Comparison of ENCODE assay signal across 16 cellular contexts in genomic region chr4:1490011-1490905, GRCh38.
DNase-seq lines count a peak whose midpoint lies in the region; ATAC-seq and TF ChIP-seq lines count a peak whose summit lies in the region.
"Had no signal": no experiment of that assay in that cellular context is flagged by ENCODE, and none has a peak within 500 bp of the region (broad histone marks: within the 10 kb centered on the region; RNA-seq: fewer than 3 reads in every experiment).

No MANE protein-coding gene starts in this region.

- ATAC-seq in left cardiac atrium (no peak), left lung (no peak), sciatic nerve (no peak), HG03097 (IDR thresholded peaks at IDR 0.05; ENCODE audit: low FRiP score, unreplicated experiment) (no peak), GM23338 (no peak)

- H3K27ac Mint-ChIP-seq in GM23338, result no peak overlapping the region

- H3K4me3 Mint-ChIP-seq in GM23338, result no peak overlapping the region

- H3K4me1 Mint-ChIP-seq in GM23338, result no peaks in the 10 kb centered on the region

- no peaks in the 10 kb centered on the region for H3F3A ChIP-seq in GM23338 (replicated peaks; ENCODE audit: low read depth)

- H3K9me2 ChIP-seq in GM23338 (ENCODE audit: insufficient read depth), result no peaks in the 10 kb centered on the region

- H4K20me1 ChIP-seq in GM23338 (replicated peaks; ENCODE audit: insufficient read depth), result no peaks in the 10 kb centered on the region

- peaks cover 7% of the 10 kb centered on the region; the same call in 2 of the 3 replicates for H3K36me3 Mint-ChIP-seq in GM23338 (ENCODE audit: low read depth)

- H3K27me3 ChIP-seq in left lung (peaks cover 0 to 78% of the 10 kb centered on the region in 2 donors), GM23338 (ENCODE audit: insufficient read depth) (no peaks in the 10 kb centered on the region)
- H3K27me3 ChIP-seq: BLaER1 had no signal

- peaks cover 0 to 23% of the 10 kb centered on the region in 2 donors for H3K9me3 ChIP-seq in left lung

- no peak overlapping the region for H3K4me2 ChIP-seq in GM23338
- H3K4me2 ChIP-seq: PC-9 had no signal

- peaks cover 5% of the 10 kb centered on the region for H3K27me3 Mint-ChIP-seq in GM23338 (ENCODE audit: insufficient read depth, low read depth, poor library complexity)

- no peak overlapping the region for H3K4me3 ChIP-seq in left lung
- no peak overlapping the region for H3K4me3 ChIP-seq in GM23338
- H3K4me3 ChIP-seq: BLaER1, PC-9, SK-N-MC had no signal

- H3K9me3 Mint-ChIP-seq in GM23338, result peaks cover 23% of the 10 kb centered on the region

- no peak overlapping the region for H3K27ac ChIP-seq in left lung
- no peak overlapping the region for H3K27ac ChIP-seq in GM23338 (ENCODE audit: low read depth)
- H3K27ac ChIP-seq: PC-9, SK-N-MC had no signal

- TF ChIP-seq CTCF in left lung (IDR thresholded peaks at IDR 0.05), result no peak
- TF ChIP-seq CTCF in GM23338 (conservative IDR thresholded peaks at IDR 0.05; ENCODE audit: low read depth in 2 of 2), result no peak

- peak; percentile 43 for DNase-seq in cardiac septum (ENCODE audit: low spot score)
- no peak for DNase-seq in left cardiac atrium
- peak; percentile 36 for DNase-seq in SK-N-DZ (ENCODE audit: low spot score)
- DNase-seq in left lung, result peak; percentile 20 to 70
- DNase-seq in sciatic nerve (ENCODE audit: low spot score), result peak; percentile 49
- no peak for DNase-seq in NCI-H1694 (lab: John Stamatoyannopoulos, UW)
- DNase-seq in GM23338 (ENCODE audit: low spot score), result no peak
- DNase-seq: KBM-7, NCI-H1092, NCI-H2107, NCI-H446, NCI-H748 treated with DMSO at 0.1 percent for 48 hours, PC-9 had no signal

- no peaks in the 10 kb centered on the region for H3K4me1 ChIP-seq in left lung
- H3K4me1 ChIP-seq in GM23338 (ENCODE audit: insufficient read depth), result no peaks in the 10 kb centered on the region

- H3K36me3 ChIP-seq in left lung (no peaks in the 10 kb centered on the region), GM23338 (ENCODE audit: insufficient read depth) (no peaks in the 10 kb centered on the region)
- H3K36me3 ChIP-seq: BLaER1 had no signal

- no peak overlapping the region for H2AFZ ChIP-seq in GM23338
- H2AFZ ChIP-seq: PC-9 had no signal

- H3K79me2 ChIP-seq in GM23338 (replicated peaks; ENCODE audit: insufficient read depth), result no peaks in the 10 kb centered on the region

- intact Hi-C loops in cardiac septum (cut with DNase I) (no loop called here), left cardiac atrium (cut with DNase I) (no loop called here), left lung (cut with DNase I) (no loop called here), sciatic nerve (cut with DNase I) (no loop called here)

TF ChIP-seq in GM23338, 12 proteins besides CTCF, POLR2A, EP300 and RAD21:
- TF ChIP-seq ZNF462 (CRISPR knock-in tag; IDR thresholded peaks at IDR 0.05) (no peak), POLR2AphosphoS5 (IDR thresholded peaks at IDR 0.05; ENCODE audit: low read depth) (no peak), ETS1 (IDR thresholded peaks at IDR 0.05) (no peak), JUNB (IDR thresholded peaks at IDR 0.05; ENCODE audit: unreplicated experiment) (no peak), CREB1 (CRISPR knock-in tag; IDR thresholded peaks at IDR 0.05; ENCODE audit: low read depth) (no peak), ZNF114 (CRISPR knock-in tag; IDR thresholded peaks at IDR 0.05) (no peak), EZH2phosphoT487 (IDR thresholded peaks at IDR 0.05; ENCODE audit: unreplicated experiment) (no peak), STAT1 (IDR thresholded peaks at IDR 0.05; ENCODE audit: unreplicated experiment) (no peak)
TF ChIP-seq in GM23338: peak in this region for 0.

Comparison
In these comparisons a context has a peak if more than half of its experiments do, and no peak if none do; other contexts are left out.
1. DNase-seq: peak in cardiac septum (single experiment), SK-N-DZ (single experiment), left lung (2 of 2) and sciatic nerve (single experiment); none in left cardiac atrium (single experiment), NCI-H1694 (single experiment) and GM23338 (single experiment).